24 cellular contexts compared by ENCODE assay signal in the genomic region with DNA sequence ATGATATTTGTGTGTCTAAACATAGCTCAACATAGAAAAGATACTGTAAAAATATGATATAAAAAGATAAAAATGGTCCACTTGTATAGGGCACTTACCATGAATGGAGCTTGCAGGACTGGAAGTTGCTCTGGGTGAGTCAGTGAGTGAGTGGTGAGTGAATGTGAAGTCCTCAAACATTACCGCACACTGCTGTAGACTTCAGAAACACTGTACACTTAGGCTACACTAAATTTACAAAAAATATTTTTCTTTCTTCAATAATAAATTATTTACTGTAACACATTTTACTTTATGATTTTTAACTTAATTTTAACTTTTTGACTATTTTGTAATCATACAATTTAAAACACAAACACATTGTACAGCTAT.
"Had no signal": no experiment of that assay in that cellular context is flagged by ENCODE, and none has a peak within 500 bp of the region (broad histone marks: within the 10 kb centered on the region; RNA-seq: fewer than 3 reads in every experiment).

No MANE protein-coding gene starts in this region.

- FAIRE-seq: HTR-8/SVneo, K562 had no signal

- H3K4me3 ChIP-seq: K562, SJSA1 had no signal

- H3K4me1 ChIP-seq: SJSA1 had no signal

- H3K27ac ChIP-seq: HL-60, KMS-11, SJSA1 had no signal

- DNase-seq: Kasumi-1, MM.1S, NCI-H1105, NCI-H1417, NCI-H1436 treated with DMSO at 0.1 percent for 48 hours, NCI-H1694, NCI-H1930, NCI-H2081, NCI-H2107, NCI-H2171, NCI-H226, NCI-H446, NCI-H510A, NCI-H524 treated with DMSO at 0.1 percent for 48 hours, NCI-H69, NCI-H774, Right ventricle myocardium superior, SIG-M5 had no signal

- H3K36me3 ChIP-seq: SJSA1 had no signal

- H3K9me3 ChIP-seq: SJSA1 had no signal

- ATAC-seq: K562, Panc1 had no signal

- H3K27me3 ChIP-seq: SJSA1 had no signal

- H3K9ac ChIP-seq: KMS-11 had no signal
